26 cellular contexts compared by ENCODE assay signal in genomic region chr2:175874291-175874690, GRCh38.
"Had no signal": no experiment of that assay in that cellular context is flagged by ENCODE, and none has a peak within 500 bp of the region (broad histone marks: within the 10 kb centered on the region; RNA-seq: fewer than 3 reads in every experiment).

No MANE protein-coding gene starts in this region.

- ATAC-seq: K562 had no signal

- H3K4me3 ChIP-seq: K562, SJSA1, SK-N-MC had no signal

- H3K4me2 ChIP-seq: KMS-11 had no signal

- H3K4me1 ChIP-seq: SJSA1 had no signal

- H3K36me3 ChIP-seq: SJSA1 had no signal

- H3K9ac ChIP-seq: KMS-11 had no signal

- DNase-seq: Kasumi-1, MM.1S, MV-4-11, NCI-H1048, NCI-H1105 treated with DMSO at 0.1 percent for 48 hours, NCI-H1417 treated with DMSO at 0.1 percent for 48 hours, NCI-H146, NCI-H187, NCI-H2029, NCI-H2081 treated with DMSO at 0.1 percent for 48 hours, NCI-H2171, NCI-H226, NCI-H446, NCI-H510A, NCI-H524 treated with DMSO at 0.1 percent for 48 hours, NCI-H69, NCI-H774, Right ventricle myocardium superior, RPMI8226, SIG-M5, SW 1271 had no signal

- H3K9me3 ChIP-seq: SJSA1 had no signal

- H3K27ac ChIP-seq: HL-60, KMS-11, SJSA1, SK-N-MC had no signal
